ENCODE assay signal across 8 cellular contexts in the genomic region with DNA sequence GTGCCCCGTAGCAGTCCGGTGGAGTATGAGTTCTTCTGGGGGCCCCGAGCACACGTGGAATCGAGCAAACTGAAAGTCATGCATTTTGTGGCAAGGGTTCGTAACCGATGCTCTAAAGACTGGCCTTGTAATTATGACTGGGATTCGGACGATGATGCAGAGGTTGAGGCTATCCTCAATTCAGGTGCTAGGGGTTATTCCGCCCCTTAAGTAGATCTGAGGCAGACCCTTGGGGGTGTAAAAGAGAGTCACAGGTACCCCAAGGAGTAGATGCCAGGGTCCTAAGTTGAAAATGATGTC. TPM values are rescaled to one million over a fixed set of nuclear protein-coding genes. Genes with fewer than 3 reads are reported as not detected.
DNase-seq lines count a peak whose midpoint lies in the region; ATAC-seq and TF ChIP-seq lines count a peak whose summit lies in the region.

No MANE protein-coding gene starts in this region.

- H3K27ac ChIP-seq in GM23338 (ENCODE audit: low read depth) (no peak overlapping the region), skin epidermis (peak overlapping the region in 17 of 21 experiments; percentile 38 to 86 (median 76))

- H3K9me2 ChIP-seq in GM23338 (ENCODE audit: insufficient read depth): no peaks in the 10 kb centered on the region

- no peaks in the 10 kb centered on the region for H4K20me1 ChIP-seq in GM23338 (replicated peaks; ENCODE audit: insufficient read depth)

- H3K4me2 ChIP-seq in GM23338: peak overlapping the region; percentile 82

- TF ChIP-seq CTCF in GM23338 (conservative IDR thresholded peaks at IDR 0.05; ENCODE audit: low read depth in 2 of 2): no peak
- no peak for TF ChIP-seq CTCF in glutamatergic neuron (IDR thresholded peaks at IDR 0.05; ENCODE audit: partially characterized antibody, unreplicated experiment)

- H3K4me3 ChIP-seq in GM23338 (peak overlapping the region; percentile 58), skin epidermis (peak overlapping the region; percentile 48 to 58 (median 51))

- H3K27me3 ChIP-seq in GM23338 (ENCODE audit: insufficient read depth): no peaks in the 10 kb centered on the region

- H3K4me3 Mint-ChIP-seq in GM23338: peak overlapping the region; percentile 91
- peak overlapping the region; percentile 93 for H3K4me3 Mint-ChIP-seq in T-helper 2 cell treated with Interferon-gamma antibody and Interleukin-4, amounts not matched to agents 5 μg/mL and 100 μg/mL, for 36 hours
- H3K4me3 Mint-ChIP-seq in glutamatergic neuron (ENCODE audit: unreplicated experiment): peak overlapping the region; percentile 89

- ATAC-seq in GM23338: no peak
- no peak for ATAC-seq in GM21619 (IDR thresholded peaks at IDR 0.05; ENCODE audit: unreplicated experiment)
- no peak for ATAC-seq in GM21423 (IDR thresholded peaks at IDR 0.05; ENCODE audit: unreplicated experiment)

- H3K9me3 Mint-ChIP-seq in GM23338 (no peaks in the 10 kb centered on the region), glutamatergic neuron (ENCODE audit: unreplicated experiment) (no peaks in the 10 kb centered on the region)
- peaks cover 4% of the 10 kb centered on the region for H3K9me3 Mint-ChIP-seq in T-helper 2 cell treated with Interferon-gamma antibody and Interleukin-4, amounts not matched to agents 5 μg/mL and 100 μg/mL, for 36 hours

- no peaks in the 10 kb centered on the region for H3F3A ChIP-seq in GM23338 (replicated peaks; ENCODE audit: low read depth)

- H3K27me3 Mint-ChIP-seq in GM23338 (ENCODE audit: insufficient read depth, low read depth, poor library complexity) (peaks cover 5% of the 10 kb centered on the region), glutamatergic neuron (ENCODE audit: unreplicated experiment) (peaks cover 3% of the 10 kb centered on the region)
- H3K27me3 Mint-ChIP-seq in T-helper 2 cell treated with Interferon-gamma antibody and Interleukin-4, amounts not matched to agents 5 μg/mL and 100 μg/mL, for 36 hours (ENCODE audit: low read depth): peaks cover 3% of the 10 kb centered on the region

- H3K36me3 Mint-ChIP-seq in GM23338 (ENCODE audit: low read depth): no peaks in the 10 kb centered on the region
- no peaks in the 10 kb centered on the region for H3K36me3 Mint-ChIP-seq in T-helper 2 cell treated with Interferon-gamma antibody and Interleukin-4, amounts not matched to agents 5 μg/mL and 100 μg/mL, for 36 hours (ENCODE audit: low read depth)
- no peaks in the 10 kb centered on the region for H3K36me3 Mint-ChIP-seq in glutamatergic neuron (ENCODE audit: unreplicated experiment)

- 0 out of 2 replicates have a peak, but pooled peaks cover 4% of the 10 kb centered on the region for H3K4me1 ChIP-seq in GM23338 (ENCODE audit: insufficient read depth)

- no peak overlapping the region for H2AFZ ChIP-seq in GM23338

- H3K36me3 ChIP-seq in GM23338 (ENCODE audit: insufficient read depth): no peaks in the 10 kb centered on the region

- DNase-seq in GM23338 (ENCODE audit: low spot score) (no peak), glutamatergic neuron (no peak), NCI-H2081 (lab: John Stamatoyannopoulos, UW) (no peak), activated gamma-delta T cell (lab: John Stamatoyannopoulos, UW) (no peak)
- DNase-seq in T-helper 2 cell treated with Interferon-gamma antibody and Interleukin-4, amounts not matched to agents 5 μg/mL and 100 μg/mL, for 36 hours (ENCODE audit: low spot score): no peak

- no peaks in the 10 kb centered on the region; the same call in 1 of the 2 replicates for H3K79me2 ChIP-seq in GM23338 (replicated peaks; ENCODE audit: insufficient read depth)

- H3K27ac Mint-ChIP-seq in GM23338: no peak overlapping the region
- peak overlapping the region; percentile 86 for H3K27ac Mint-ChIP-seq in T-helper 2 cell treated with Interferon-gamma antibody and Interleukin-4, amounts not matched to agents 5 μg/mL and 100 μg/mL, for 36 hours
- peak overlapping the region; percentile 93 for H3K27ac Mint-ChIP-seq in glutamatergic neuron (ENCODE audit: unreplicated experiment)

- peaks cover 3% of the 10 kb centered on the region; the same call in 1 of the 3 replicates for H3K4me1 Mint-ChIP-seq in GM23338
- H3K4me1 Mint-ChIP-seq in T-helper 2 cell treated with Interferon-gamma antibody and Interleukin-4, amounts not matched to agents 5 μg/mL and 100 μg/mL, for 36 hours (ENCODE audit: low read depth): peaks cover 15% of the 10 kb centered on the region
- H3K4me1 Mint-ChIP-seq in glutamatergic neuron (ENCODE audit: low read depth, unreplicated experiment): peaks cover 2% of the 10 kb centered on the region

TF ChIP-seq in GM23338, 12 proteins besides CTCF, POLR2A, EP300 and RAD21:
- no peak for TF ChIP-seq POLR2AphosphoS5 (IDR thresholded peaks at IDR 0.05; ENCODE audit: low read depth)

RNA-seq across cellular contexts. Expression of gene MAGEH1, which starts 0.8 kb away (rescaled TPM):
- 15.0 and 15.8 TPM in 2 replicates for total RNA-seq in GM23338 (2014; rRNA removed; shearing (Covaris generic))
- 14.0 and 14.2 TPM in 2 replicates for polyA plus RNA-seq in GM23338 (2016; fragmentation: Nextera tagmentation; extraction: Ambion mirVana)
- 29.8 TPM for total RNA-seq in glutamatergic neuron (ENCODE audit: unreplicated experiment)

RNA-seq across cellular contexts. Expression of gene USP51, which starts 36.9 kb away (rescaled TPM):
- 4.7 and 5.5 TPM in 2 replicates for total RNA-seq in GM23338 (2014; rRNA removed; shearing (Covaris generic))
- 2.8 and 3.5 TPM in 2 replicates for polyA plus RNA-seq in GM23338 (2016; fragmentation: Nextera tagmentation; extraction: Ambion mirVana)
- total RNA-seq in glutamatergic neuron (ENCODE audit: unreplicated experiment): 2.7 TPM
